10 cellular contexts compared by ENCODE assay signal in the genomic region with DNA sequence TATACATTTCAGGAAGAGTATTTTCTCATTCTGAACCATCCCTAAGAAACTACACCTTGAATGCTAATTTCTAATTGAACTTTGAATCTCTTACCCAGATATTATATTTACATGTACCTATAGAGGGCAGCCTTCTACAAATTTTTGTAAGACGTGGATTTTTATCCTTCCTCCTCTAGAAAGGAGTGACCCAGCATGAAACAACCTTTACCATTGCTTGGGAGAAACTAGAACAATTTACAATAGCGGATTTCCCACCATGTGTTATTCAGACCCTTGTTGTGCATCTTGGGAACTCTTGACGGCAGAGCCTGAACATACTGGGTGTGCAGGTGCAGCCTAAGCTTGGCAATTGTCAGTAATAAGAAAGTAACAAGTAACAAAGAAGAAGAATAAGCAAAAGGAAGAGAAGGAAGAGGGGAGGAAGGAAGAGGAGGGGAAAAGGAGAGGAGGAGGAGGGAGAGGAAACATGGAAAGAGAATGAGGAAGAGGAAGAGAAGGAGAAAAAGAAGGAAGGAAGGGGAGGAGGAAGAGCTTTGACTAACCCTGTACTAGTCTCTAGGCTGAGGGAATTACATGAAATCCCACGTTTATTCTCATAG. TPM values are rescaled to one million over a fixed set of nuclear protein-coding genes. Genes with fewer than 3 reads are reported as not detected.
A peak's percentile ranks its signal among the peaks of the same experiment; 100 is the strongest.
DNase-seq lines count a peak whose midpoint lies in the region; ATAC-seq and TF ChIP-seq lines count a peak whose summit lies in the region.
"Had no signal": no experiment of that assay in that cellular context is flagged by ENCODE, and none has a peak within 500 bp of the region (broad histone marks: within the 10 kb centered on the region; RNA-seq: fewer than 3 reads in every experiment).

No MANE protein-coding gene starts in this region.

- DNase-seq in AG09319 (ENCODE audit: extremely low read depth, low read depth) (peak; percentile 7), HL-60 (ENCODE audit: low read depth in 1 of 2, low spot score in 1 of 2) (peak in 1 of 2 experiments; percentile 1), PC-9 (peak; percentile 19 to 63), dorsolateral prefrontal cortex (no peak), memory B cell (ENCODE audit: low spot score in 2 of 2) (peak; percentile 13 to 36), NCI-H510A (lab: John Stamatoyannopoulos, UW) (no peak)
- DNase-seq in stimulated activated CD4-positive, alpha-beta T cell treated with anti-CD3 and anti-CD28 coated beads, Interleukin-4, amount 100 ng/mL, for 24 hours, result no peak

- peak overlapping the region; percentile 63 for H2AFZ ChIP-seq in PC-9

- H3K4me1 Mint-ChIP-seq in memory B cell, result peaks cover 8% of the 10 kb centered on the region

- no peaks in the 10 kb centered on the region for H3K9me3 Mint-ChIP-seq in memory B cell

- intact Hi-C loops in PC-9 (cut with micrococcal nuclease; ENCODE audit: unreplicated experiment), result loop anchor here (2.0 to 5.0 kb wide), 6 partner anchors 95 to 293 kb away; a partner anchor contains a TSS
- intact Hi-C loops in dorsolateral prefrontal cortex (cut with DNase I), result loop anchor here in 1 of 2 donors (10.0 kb wide), 2 partner anchors 105 to 135 kb away; no protein-coding TSS in a partner anchor

- CTCF ChIA-PET in PC-9 (lab: Charles Lee), result interaction anchor here (0.8 kb wide), 3 partner anchors 18 to 108 kb away, joined by 3 read pairs; no protein-coding TSS in a partner anchor

- no peaks in the 10 kb centered on the region for H3K36me3 ChIP-seq in PC-9 (ENCODE audit: low read depth)

- H3K27me3 Mint-ChIP-seq in memory B cell, result peaks cover 1% of the 10 kb centered on the region

- H3K9me2 ChIP-seq in PC-9 (ENCODE audit: insufficient read depth), result no peaks in the 10 kb centered on the region

- peak; percentile 70 for ATAC-seq in GM18502 (IDR thresholded peaks at IDR 0.05; ENCODE audit: poor library complexity, unreplicated experiment)
- peak; percentile 65 for ATAC-seq in memory B cell (ENCODE audit: low read depth)

- H3K4me3 ChIP-seq in HL-60 (replicated peaks; ENCODE audit: insufficient read depth, low read length), result no peak overlapping the region
- no peak overlapping the region for H3K4me3 ChIP-seq in PC-9
- H3K4me3 ChIP-seq in dorsolateral prefrontal cortex, result peak overlapping the region in 5 of 59 donors; percentile 7 to 40 (median 32)

- no peak overlapping the region for H3K27ac Mint-ChIP-seq in memory B cell

- peak; percentile 40 for TF ChIP-seq CTCF in AG09319 (IDR thresholded peaks at IDR 0.05; ENCODE audit: low read depth, low read length)
- TF ChIP-seq CTCF in HL-60 (IDR thresholded peaks at IDR 0.05; ENCODE audit: insufficient read depth, low read length), result peak; percentile 2
- TF ChIP-seq CTCF in PC-9 (conservative IDR thresholded peaks at IDR 0.05), result peak; percentile 84
- TF ChIP-seq CTCF in dorsolateral prefrontal cortex (IDR thresholded peaks at IDR 0.05 in 54 of 56, conservative IDR thresholded peaks at IDR 0.05 in 2 of 56; ENCODE audit: low read depth in 1 of 56, partially characterized antibody in 56 of 56), result peak; percentile 30 to 78 (median 59)

- no peaks in the 10 kb centered on the region for H3K36me3 Mint-ChIP-seq in memory B cell

- no TSS peak for BruUV-seq in PC-9 (replicated peaks; lab: Mats Ljungman, UMichigan)

- no peaks in the 10 kb centered on the region for H4K20me1 ChIP-seq in PC-9 (ENCODE audit: insufficient read depth)

- peaks cover 28% of the 10 kb centered on the region for H3K4me1 ChIP-seq in PC-9 (replicated peaks; ENCODE audit: insufficient read depth)

- peak overlapping the region; percentile 16 for H3K4me3 Mint-ChIP-seq in memory B cell

- H3K79me2 ChIP-seq in PC-9 (ENCODE audit: low read depth), result no peaks in the 10 kb centered on the region

- H3K27me3 ChIP-seq in HL-60 (ENCODE audit: insufficient read depth, poor library complexity, severe bottlenecking), result no peaks in the 10 kb centered on the region
- no peaks in the 10 kb centered on the region for H3K27me3 ChIP-seq in PC-9 (ENCODE audit: insufficient read depth, low read depth)
- H3K27me3 ChIP-seq in dorsolateral prefrontal cortex, result no peaks in the 10 kb centered on the region

- peak overlapping the region; percentile 42 for H3K4me2 ChIP-seq in PC-9

- 0 out of 2 replicates have a peak, but pooled peaks cover 8% of the 10 kb centered on the region for H3F3A ChIP-seq in PC-9 (ENCODE audit: insufficient read depth, low read depth)

- POLR2A ChIA-PET in PC-9 (lab: Charles Lee; ENCODE audit: unreplicated experiment), result no interaction called here

- H3K9me3 ChIP-seq in PC-9 (ENCODE audit: insufficient read depth, low read depth), result no peaks in the 10 kb centered on the region; the same call in 1 of the 2 replicates

- H3K27ac ChIP-seq in HL-60 (replicated peaks) (no peak overlapping the region), PC-9 (no peak overlapping the region), dorsolateral prefrontal cortex (no peak overlapping the region)
- H3K27ac ChIP-seq: epithelial cell of prostate had no signal

RNA-seq across cellular contexts. Expression of a gene that starts 10.8 kb away (rescaled TPM):
- total RNA-seq in PC-9 (2021), result not detected in 2 replicates
- total RNA-seq in dorsolateral prefrontal cortex, result not detected
- total RNA-seq: urinary bladder had no signal

RNA-seq across cellular contexts. Expression of a gene that starts 44.1 kb away (rescaled TPM):
- total RNA-seq in PC-9 (2021) (0.65 and 1.6 TPM in 2 replicates), dorsolateral prefrontal cortex (1 to 10 TPM in 5 of 120 experiments, under 1 TPM in 81, not detected in 34; 0.13 to 3.7 (median 0.32) TPM)

RNA-seq across cellular contexts. Expression of a gene that starts 45.7 kb away (rescaled TPM):
- not detected in 2 replicates for total RNA-seq in PC-9 (2021)
- total RNA-seq in dorsolateral prefrontal cortex, result not detected
- total RNA-seq: urinary bladder had no signal

Comparison
In these comparisons a context has a peak if more than half of its experiments do, and no peak if none do; other contexts are left out.
1. DNase-seq: peak in AG09319 (single experiment), PC-9 (2 of 2) and memory B cell (2 of 2); none in dorsolateral prefrontal cortex (0 of 10), stimulated activated CD4-positive, alpha-beta T cell treated with anti-CD3 and anti-CD28 coated beads, Interleukin-4, amount 100 ng/mL, for 24 hours (single experiment) and NCI-H510A (single experiment).
2. CTCF ChIP-seq: peak in every context shown above with its lines; median percentile 84 in PC-9; 59 in dorsolateral prefrontal cortex; 40 in AG09319; 2 in HL-60.